In genomic region chr19:18373892-18374629, GRCh38 we compare ENCODE assay signal across 8 cellular contexts. TPM values are rescaled to one million over a fixed set of nuclear protein-coding genes. Genes with fewer than 3 reads are reported as not detected.
DNase-seq lines count a peak whose midpoint lies in the region; ATAC-seq and TF ChIP-seq lines count a peak whose summit lies in the region.

No MANE protein-coding gene starts in this region.

- no peaks in the 10 kb centered on the region for H3K9me2 ChIP-seq in GM23338 (ENCODE audit: insufficient read depth)

- peaks cover 6% of the 10 kb centered on the region; the same call in 2 of the 3 replicates for H3K9me3 Mint-ChIP-seq in GM23338
- no peaks in the 10 kb centered on the region for H3K9me3 Mint-ChIP-seq in T-helper 2 cell treated with Interferon-gamma antibody and Interleukin-4, amounts not matched to agents 5 μg/mL and 100 μg/mL, for 36 hours
- no peaks in the 10 kb centered on the region for H3K9me3 Mint-ChIP-seq in central memory CD8-positive, alpha-beta T cell
- peaks cover 0 to 1% (median 0%) of the 10 kb centered on the region in 8 donors for H3K9me3 Mint-ChIP-seq in CD4-positive, alpha-beta memory T cell

- no peak overlapping the region for H3K4me3 Mint-ChIP-seq in GM23338
- peak overlapping the region; percentile 15 for H3K4me3 Mint-ChIP-seq in T-helper 2 cell treated with Interferon-gamma antibody and Interleukin-4, amounts not matched to agents 5 μg/mL and 100 μg/mL, for 36 hours
- peak overlapping the region; percentile 42 for H3K4me3 Mint-ChIP-seq in central memory CD8-positive, alpha-beta T cell
- H3K4me3 Mint-ChIP-seq in CD4-positive, alpha-beta memory T cell, result no peak overlapping the region

- peak; percentile 88 for ATAC-seq in GM23338
- peak; percentile 83 for ATAC-seq in central memory CD8-positive, alpha-beta T cell (replicated peaks; ENCODE audit: extremely low read depth, poor library complexity, severe bottlenecking)

- H4K20me1 ChIP-seq in GM23338 (replicated peaks; ENCODE audit: insufficient read depth), result no peaks in the 10 kb centered on the region

- no peaks in the 10 kb centered on the region for H3K36me3 ChIP-seq in GM23338 (ENCODE audit: insufficient read depth)
- no peaks in the 10 kb centered on the region for H3K36me3 ChIP-seq in CD4-positive, alpha-beta memory T cell (ENCODE audit: insufficient read depth, low read length)

- CTCF ChIA-PET in CD4-positive, alpha-beta memory T cell (lab: Charles Lee; ENCODE audit: partially characterized antibody), result interaction anchor here (1.7 kb wide), 1 partner anchor 96 kb away, joined by 3 read pairs; no protein-coding TSS in a partner anchor

- POLR2A ChIA-PET in CD4-positive, alpha-beta memory T cell (lab: Charles Lee; ENCODE audit: partially characterized antibody), result no interaction called here

- H3K79me2 ChIP-seq in GM23338 (replicated peaks; ENCODE audit: insufficient read depth), result no peaks in the 10 kb centered on the region

- intact Hi-C loops in CD4-positive, alpha-beta memory T cell (cut with micrococcal nuclease), result no loop called here

- H3K27ac Mint-ChIP-seq in GM23338, result peak overlapping the region; percentile 95
- peak overlapping the region; percentile 74 for H3K27ac Mint-ChIP-seq in T-helper 2 cell treated with Interferon-gamma antibody and Interleukin-4, amounts not matched to agents 5 μg/mL and 100 μg/mL, for 36 hours
- peak overlapping the region; percentile 25 for H3K27ac Mint-ChIP-seq in central memory CD8-positive, alpha-beta T cell (ENCODE audit: low read depth)
- H3K27ac Mint-ChIP-seq in CD4-positive, alpha-beta memory T cell, result peak overlapping the region in 2 of 7 donors; percentile 4 to 79

- H3K4me1 Mint-ChIP-seq in GM23338, result peaks cover 19% of the 10 kb centered on the region
- H3K4me1 Mint-ChIP-seq in T-helper 2 cell treated with Interferon-gamma antibody and Interleukin-4, amounts not matched to agents 5 μg/mL and 100 μg/mL, for 36 hours (ENCODE audit: low read depth), result peaks cover 9% of the 10 kb centered on the region
- H3K4me1 Mint-ChIP-seq in central memory CD8-positive, alpha-beta T cell, result peaks cover 13% of the 10 kb centered on the region
- H3K4me1 Mint-ChIP-seq in CD4-positive, alpha-beta memory T cell, result peaks cover 7 to 12% (median 9%) of the 10 kb centered on the region in 4 donors

- no peak overlapping the region for H3K4me3 ChIP-seq in GM23338
- H3K4me3 ChIP-seq in CD4-positive, alpha-beta memory T cell (ENCODE audit: low read length in 2 of 2), result no peak overlapping the region

- H3F3A ChIP-seq in GM23338 (replicated peaks; ENCODE audit: low read depth), result 0 out of 2 replicates have a peak, but pooled peaks cover 22% of the 10 kb centered on the region

- peaks cover 3% of the 10 kb centered on the region; the same call in 2 of the 3 replicates for H3K36me3 Mint-ChIP-seq in GM23338 (ENCODE audit: low read depth)
- H3K36me3 Mint-ChIP-seq in T-helper 2 cell treated with Interferon-gamma antibody and Interleukin-4, amounts not matched to agents 5 μg/mL and 100 μg/mL, for 36 hours (ENCODE audit: low read depth), result no peaks in the 10 kb centered on the region
- H3K36me3 Mint-ChIP-seq in central memory CD8-positive, alpha-beta T cell (ENCODE audit: insufficient read depth), result peaks cover 1% of the 10 kb centered on the region
- H3K36me3 Mint-ChIP-seq in CD4-positive, alpha-beta memory T cell, result no peaks in the 10 kb centered on the region

- H3K27me3 ChIP-seq in GM23338 (ENCODE audit: insufficient read depth), result no peaks in the 10 kb centered on the region
- no peaks in the 10 kb centered on the region for H3K27me3 ChIP-seq in CD4-positive, alpha-beta memory T cell (ENCODE audit: insufficient read depth, low read length)

- H3K4me1 ChIP-seq in GM23338 (ENCODE audit: insufficient read depth), result peaks cover 23% of the 10 kb centered on the region
- peaks cover 9% of the 10 kb centered on the region for H3K4me1 ChIP-seq in CD4-positive, alpha-beta memory T cell (ENCODE audit: insufficient read depth, low read length)

- H2AFZ ChIP-seq in GM23338, result no peak overlapping the region; the same call in 1 of the 2 replicates

- H3K9me3 ChIP-seq in CD4-positive, alpha-beta memory T cell (ENCODE audit: control insufficient read depth in 1 of 2, low read length in 2 of 2), result no peaks in the 10 kb centered on the region

- peak overlapping the region; percentile 87 for H3K27ac ChIP-seq in GM23338 (ENCODE audit: low read depth)
- H3K27ac ChIP-seq in CD4-positive, alpha-beta memory T cell (ENCODE audit: low read depth, low read length), result no peak overlapping the region

- no peak for TF ChIP-seq CTCF in GM23338 (conservative IDR thresholded peaks at IDR 0.05; ENCODE audit: low read depth in 2 of 2)

- DNase-seq in GM04504 (ENCODE audit: low read depth) (peak; percentile 93), GM23338 (ENCODE audit: low spot score) (peak; percentile 96), Kasumi-1 (lab: John Stamatoyannopoulos, UW) (peak; percentile 54 to 71), kidney glomerular epithelial cell (lab: John Stamatoyannopoulos, UW) (peak; percentile 85)
- peak; percentile 75 for DNase-seq in T-helper 2 cell treated with Interferon-gamma antibody and Interleukin-4, amounts not matched to agents 5 μg/mL and 100 μg/mL, for 36 hours (ENCODE audit: low spot score)
- DNase-seq in central memory CD8-positive, alpha-beta T cell (ENCODE audit: low spot score in 2 of 2), result peak in 1 of 2 donors; percentile 44
- DNase-seq in stimulated activated CD4-positive, alpha-beta T cell treated with anti-CD3 and anti-CD28 coated beads, Interleukin-15, amount 100 ng/mL, for 48 hours (ENCODE audit: low read depth in 2 of 2), result peak; percentile 31 to 37
- DNase-seq in CD4-positive, alpha-beta memory T cell, result no peak

- peaks cover 11% of the 10 kb centered on the region for H3K27me3 Mint-ChIP-seq in GM23338 (ENCODE audit: insufficient read depth, low read depth, poor library complexity)
- no peaks in the 10 kb centered on the region for H3K27me3 Mint-ChIP-seq in T-helper 2 cell treated with Interferon-gamma antibody and Interleukin-4, amounts not matched to agents 5 μg/mL and 100 μg/mL, for 36 hours (ENCODE audit: low read depth)
- no peaks in the 10 kb centered on the region for H3K27me3 Mint-ChIP-seq in central memory CD8-positive, alpha-beta T cell
- H3K27me3 Mint-ChIP-seq in CD4-positive, alpha-beta memory T cell, result peaks cover 0 to 2% of the 10 kb centered on the region in 2 donors

- H3K4me2 ChIP-seq in GM23338, result peak overlapping the region; percentile 19; the same call in 1 of the 2 replicates

RNA-seq across cellular contexts. Expression of gene GDF15, which starts 11.9 kb away (rescaled TPM):
- 15.7 and 19.8 TPM in 2 replicates for total RNA-seq in GM23338 (2014; rRNA removed; shearing (Covaris generic))
- polyA plus RNA-seq in GM23338 (2016; fragmentation: Nextera tagmentation; extraction: Ambion mirVana), result 12.6 and 18.3 TPM in 2 replicates
- 1 to 10 TPM; 1.2 TPM for total RNA-seq in CD4-positive, alpha-beta memory T cell
- not detected for polyA plus RNA-seq in CD4-positive, alpha-beta memory T cell

RNA-seq across cellular contexts. Expression of gene LRRC25, which starts 23.4 kb away (rescaled TPM):
- 0.17 TPM in 1 of 2 replicates, not detected in the other for total RNA-seq in GM23338 (2014; rRNA removed; shearing (Covaris generic))
- 0.14 and 0.24 TPM in 2 replicates for polyA plus RNA-seq in GM23338 (2016; fragmentation: Nextera tagmentation; extraction: Ambion mirVana)
- under 1 TPM; 0.73 to 0.91 TPM for total RNA-seq in CD4-positive, alpha-beta memory T cell
- under 1 TPM in 1 of 2 donors, not detected in 1; 0.07 TPM for polyA plus RNA-seq in CD4-positive, alpha-beta memory T cell

RNA-seq across cellular contexts. Expression of gene PGPEP1, which starts 33.7 kb away (rescaled TPM):
- total RNA-seq in GM23338 (2014; rRNA removed; shearing (Covaris generic)), result 18.9 and 27.6 TPM in 2 replicates
- polyA plus RNA-seq in GM23338 (2016; fragmentation: Nextera tagmentation; extraction: Ambion mirVana), result 15.5 and 19.4 TPM in 2 replicates
- total RNA-seq in CD4-positive, alpha-beta memory T cell, result 10 to 100 TPM; 46.2 to 49.2 TPM
- polyA plus RNA-seq in CD4-positive, alpha-beta memory T cell, result 1 to 10 TPM; 6.8 to 8.0 TPM

RNA-seq across cellular contexts. Expression of gene SSBP4, which starts 45.1 kb away (rescaled TPM):
- 42.8 and 44.4 TPM in 2 replicates for total RNA-seq in GM23338 (2014; rRNA removed; shearing (Covaris generic))
- polyA plus RNA-seq in GM23338 (2016; fragmentation: Nextera tagmentation; extraction: Ambion mirVana), result 47.9 and 52.0 TPM in 2 replicates
- total RNA-seq in CD4-positive, alpha-beta memory T cell, result 10 to 100 TPM; 71.3 to 73.4 TPM
- polyA plus RNA-seq in CD4-positive, alpha-beta memory T cell, result 100 to 1,000 TPM in 1 of 2 donors, 10 to 100 TPM in 1; 81.5 to 108 TPM

RNA-seq across cellular contexts. Expression of gene LSM4, which starts 51.2 kb away (rescaled TPM):
- total RNA-seq in GM23338 (2014; rRNA removed; shearing (Covaris generic)), result 511 and 591 TPM in 2 replicates
- polyA plus RNA-seq in GM23338 (2016; fragmentation: Nextera tagmentation; extraction: Ambion mirVana), result 637 and 641 TPM in 2 replicates
- total RNA-seq in CD4-positive, alpha-beta memory T cell, result 10 to 100 TPM; 64.2 to 65.0 TPM
- 100 to 1,000 TPM; 121 to 164 TPM for polyA plus RNA-seq in CD4-positive, alpha-beta memory T cell

Comparison
In these comparisons a context has a peak if more than half of its experiments do, and no peak if none do; other contexts are left out.
1. DNase-seq: peak in GM04504 (single experiment), GM23338 (single experiment), Kasumi-1 (2 of 2), T-helper 2 cell treated with Interferon-gamma antibody and Interleukin-4, amounts not matched to agents 5 μg/mL and 100 μg/mL, for 36 hours (single experiment), kidney glomerular epithelial cell (single experiment) and stimulated activated CD4-positive, alpha-beta T cell treated with anti-CD3 and anti-CD28 coated beads, Interleukin-15, amount 100 ng/mL, for 48 hours (2 of 2); none in CD4-positive, alpha-beta memory T cell (0 of 5).
2. H3K4me3 Mint-ChIP-seq: peak in T-helper 2 cell treated with Interferon-gamma antibody and Interleukin-4, amounts not matched to agents 5 μg/mL and 100 μg/mL, for 36 hours (single experiment) and central memory CD8-positive, alpha-beta T cell (single experiment); none in GM23338 (single experiment) and CD4-positive, alpha-beta memory T cell (0 of 8).